ENCODE assay signal across 8 cellular contexts in genomic region chr1:75614455-75615379, GRCh38. TPM values are rescaled to one million over a fixed set of nuclear protein-coding genes. Genes with fewer than 3 reads are reported as not detected.
DNase-seq lines count a peak whose midpoint lies in the region; ATAC-seq and TF ChIP-seq lines count a peak whose summit lies in the region.

No MANE protein-coding gene starts in this region.

- H3K27me3 ChIP-seq in upper lobe of left lung: peaks cover 0 to 30% (median 12%) of the 10 kb centered on the region in 4 donors

- peak overlapping the region; percentile 59 for H3K4me3 ChIP-seq in fibroblast of pulmonary artery (replicated peaks; ENCODE audit: low read depth, low read length)
- H3K4me3 ChIP-seq in upper lobe of left lung: peak overlapping the region in 3 of 4 donors; percentile 40 to 49 (median 48)

- peaks cover 19 to 29% (median 20%) of the 10 kb centered on the region in 4 donors for H3K4me1 ChIP-seq in upper lobe of left lung

- peak; percentile 71 for DNase-seq in activated CD4-positive, alpha-beta T cell treated with anti-CD3 and anti-CD28 coated beads for 36 hours
- no peak for DNase-seq in activated CD4-positive, alpha-beta T cell treated with anti-CD3 and anti-CD28 coated beads for 1 hour
- DNase-seq in HFFc6 (no peak), NCI-H128 (lab: John Stamatoyannopoulos, UW; ENCODE audit: unreplicated experiment) (peak; percentile 31), fibroblast of pulmonary artery (ENCODE audit: low read depth) (peak; percentile 37), nephron progenitor cell (peak; percentile 79), upper lobe of left lung (peak; percentile 36 to 81)
- peak; percentile 58 for DNase-seq in activated CD8-positive, alpha-beta T cell treated with anti-CD3 and anti-CD28 coated beads for 36 hours

- no peaks in the 10 kb centered on the region for H3K36me3 Mint-ChIP-seq in activated CD4-positive, alpha-beta T cell treated with anti-CD3 and anti-CD28 coated beads for 36 hours (ENCODE audit: low read depth)
- H3K36me3 Mint-ChIP-seq in HFFc6 (ENCODE audit: low read depth): no peaks in the 10 kb centered on the region
- H3K36me3 Mint-ChIP-seq in activated CD8-positive, alpha-beta T cell treated with anti-CD3 and anti-CD28 coated beads for 36 hours (ENCODE audit: low read depth): no peaks in the 10 kb centered on the region
- H3K36me3 Mint-ChIP-seq in nephron progenitor cell (ENCODE audit: low read depth): no peaks in the 10 kb centered on the region

- H3K27ac Mint-ChIP-seq in activated CD4-positive, alpha-beta T cell treated with anti-CD3 and anti-CD28 coated beads for 36 hours: no peak overlapping the region
- H3K27ac Mint-ChIP-seq in HFFc6 (no peak overlapping the region), nephron progenitor cell (no peak overlapping the region)
- no peak overlapping the region for H3K27ac Mint-ChIP-seq in activated CD8-positive, alpha-beta T cell treated with anti-CD3 and anti-CD28 coated beads for 36 hours

- intact Hi-C loops in activated CD4-positive, alpha-beta T cell treated with anti-CD3 and anti-CD28 coated beads for 36 hours (cut with DNase I, micrococcal nuclease): loop anchor here in 1 of 2 experiments (10.0 kb wide), 1 partner anchor 480 kb away; the partner anchor contains the start of gene LHX8
- intact Hi-C loops in activated CD8-positive, alpha-beta T cell treated with anti-CD3 and anti-CD28 coated beads for 36 hours (cut with micrococcal nuclease): no loop called here

- peak overlapping the region; percentile 49 for H3K4me3 Mint-ChIP-seq in activated CD4-positive, alpha-beta T cell treated with anti-CD3 and anti-CD28 coated beads for 36 hours
- H3K4me3 Mint-ChIP-seq in HFFc6 (peak overlapping the region; percentile 61), nephron progenitor cell (peak overlapping the region; percentile 80)
- H3K4me3 Mint-ChIP-seq in activated CD8-positive, alpha-beta T cell treated with anti-CD3 and anti-CD28 coated beads for 36 hours: peak overlapping the region; percentile 52

- H3K36me3 ChIP-seq in upper lobe of left lung: no peaks in the 10 kb centered on the region

- CTCF ChIA-PET in activated CD4-positive, alpha-beta T cell treated with anti-CD3 and anti-CD28 coated beads for 36 hours (lab: Charles Lee): interaction anchor here (0.6 to 1.9 kb wide), 8 partner anchors 9 to 1823 kb away, joined by 3 to 8 read pairs (median 4); no protein-coding TSS in a partner anchor
- CTCF ChIA-PET in activated CD8-positive, alpha-beta T cell treated with anti-CD3 and anti-CD28 coated beads for 36 hours (lab: Charles Lee): interaction anchor here (0.5 to 1.9 kb wide), 7 partner anchors 9 to 349 kb away, joined by 3 to 6 read pairs (median 4); no protein-coding TSS in a partner anchor

- H3K4me1 Mint-ChIP-seq in activated CD4-positive, alpha-beta T cell treated with anti-CD3 and anti-CD28 coated beads for 36 hours: peaks cover 16% of the 10 kb centered on the region
- no peaks in the 10 kb centered on the region for H3K4me1 Mint-ChIP-seq in HFFc6 (ENCODE audit: low read depth)
- H3K4me1 Mint-ChIP-seq in activated CD8-positive, alpha-beta T cell treated with anti-CD3 and anti-CD28 coated beads for 36 hours (ENCODE audit: low read depth): peaks cover 15% of the 10 kb centered on the region
- H3K4me1 Mint-ChIP-seq in nephron progenitor cell: peaks cover 28% of the 10 kb centered on the region

- WGBS in upper lobe of left lung, 2 donors: 3% methylated on average over 24 to 48 of the region's 51 CpGs

- TF ChIP-seq POLR2A in upper lobe of left lung (IDR thresholded peaks at IDR 0.05): no peak

- ATAC-seq in activated CD4-positive, alpha-beta T cell treated with anti-CD3 and anti-CD28 coated beads for 36 hours: peak; percentile 92
- peak; percentile 95 for ATAC-seq in activated CD8-positive, alpha-beta T cell treated with anti-CD3 and anti-CD28 coated beads for 36 hours
- ATAC-seq in upper lobe of left lung (ENCODE audit: low FRiP score in 2 of 2): peak in 1 of 2 donors; percentile 54

- TF ChIP-seq CTCF in HFFc6 (IDR thresholded peaks at IDR 0.05): peak; percentile 20
- peak; percentile 57 for TF ChIP-seq CTCF in activated CD8-positive, alpha-beta T cell treated with anti-CD3 and anti-CD28 coated beads for 36 hours (IDR thresholded peaks at IDR 0.05)
- peak; percentile 49 for TF ChIP-seq CTCF in fibroblast of pulmonary artery (IDR thresholded peaks at IDR 0.05; ENCODE audit: low read length, missing control alignments)
- TF ChIP-seq CTCF in nephron progenitor cell (IDR thresholded peaks at IDR 0.05): peak; percentile 62
- peak; percentile 14 to 40 (median 25) for TF ChIP-seq CTCF in upper lobe of left lung (IDR thresholded peaks at IDR 0.05)

- H3K9me3 Mint-ChIP-seq in activated CD4-positive, alpha-beta T cell treated with anti-CD3 and anti-CD28 coated beads for 36 hours (ENCODE audit: low read depth): no peaks in the 10 kb centered on the region
- no peaks in the 10 kb centered on the region; the same call in 1 of the 2 replicates for H3K9me3 Mint-ChIP-seq in HFFc6
- H3K9me3 Mint-ChIP-seq in activated CD8-positive, alpha-beta T cell treated with anti-CD3 and anti-CD28 coated beads for 36 hours: no peaks in the 10 kb centered on the region
- no peaks in the 10 kb centered on the region for H3K9me3 Mint-ChIP-seq in nephron progenitor cell

- H3K9me3 ChIP-seq in upper lobe of left lung: no peaks in the 10 kb centered on the region

- POLR2A ChIA-PET in activated CD4-positive, alpha-beta T cell treated with anti-CD3 and anti-CD28 coated beads for 36 hours (lab: Charles Lee): interaction anchor here (0.7 kb wide), 1 partner anchor 479 kb away, joined by 3 read pairs; no protein-coding TSS in a partner anchor
- POLR2A ChIA-PET in activated CD8-positive, alpha-beta T cell treated with anti-CD3 and anti-CD28 coated beads for 36 hours (lab: Charles Lee): interaction anchor here (1.2 kb wide), 1 partner anchor 172 kb away, joined by 3 read pairs; no protein-coding TSS in a partner anchor

- peaks cover 54% of the 10 kb centered on the region for H3K27me3 Mint-ChIP-seq in activated CD4-positive, alpha-beta T cell treated with anti-CD3 and anti-CD28 coated beads for 36 hours
- peaks cover 13% of the 10 kb centered on the region for H3K27me3 Mint-ChIP-seq in HFFc6 (ENCODE audit: insufficient read depth)
- H3K27me3 Mint-ChIP-seq in activated CD8-positive, alpha-beta T cell treated with anti-CD3 and anti-CD28 coated beads for 36 hours: peaks cover 58% of the 10 kb centered on the region
- H3K27me3 Mint-ChIP-seq in nephron progenitor cell (ENCODE audit: low read depth, poor library complexity): peaks cover 74% of the 10 kb centered on the region

- no peak overlapping the region for H3K27ac ChIP-seq in upper lobe of left lung

- TF ChIP-seq EP300 in upper lobe of left lung (IDR thresholded peaks at IDR 0.05): no peak

RNA-seq across cellular contexts. Expression of gene SLC44A5, which starts 3.8 kb away (rescaled TPM):
- total RNA-seq in activated CD4-positive, alpha-beta T cell treated with anti-CD3 and anti-CD28 coated beads for 36 hours: not detected
- not detected for total RNA-seq in HFFc6 (2021; fragmentation: NEBNext Ultra II Directional; extraction: Animal tissue kit (Norgen Biotek cat#: 25700))
- under 1 TPM; 0.11 to 0.22 TPM for total RNA-seq in activated CD8-positive, alpha-beta T cell treated with anti-CD3 and anti-CD28 coated beads for 36 hours
- 1 to 10 TPM in 2 of 6 donors, under 1 TPM in 3, not detected in 1; 0.11 to 4.2 (median 0.40) TPM for total RNA-seq in upper lobe of left lung

Comparison
In these comparisons a context has a peak if more than half of its experiments do, and no peak if none do; other contexts are left out.
1. DNase-seq: peak in activated CD4-positive, alpha-beta T cell treated with anti-CD3 and anti-CD28 coated beads for 36 hours (single experiment), NCI-H128 (single experiment), activated CD8-positive, alpha-beta T cell treated with anti-CD3 and anti-CD28 coated beads for 36 hours (single experiment), fibroblast of pulmonary artery (single experiment), nephron progenitor cell (single experiment) and upper lobe of left lung (2 of 2); none in activated CD4-positive, alpha-beta T cell treated with anti-CD3 and anti-CD28 coated beads for 1 hour (single experiment) and HFFc6 (single experiment).
2. Peak in every context shown above with its lines, with median percentiles within 50 percentile points of each other: H3K4me3 Mint-ChIP-seq and CTCF ChIP-seq.